33 cellular contexts compared by ENCODE assay signal in genomic region chr4:122167369-122167768, GRCh38.
"Had no signal": no experiment of that assay in that cellular context is flagged by ENCODE, and none has a peak within 500 bp of the region (broad histone marks: within the 10 kb centered on the region; RNA-seq: fewer than 3 reads in every experiment).

No MANE protein-coding gene starts in this region.

- H3K9me3 ChIP-seq: ascending aorta, colonic mucosa, esophagus muscularis mucosa, ovary, prostate gland, sigmoid colon, stomach, thyroid gland had no signal

- H3K4me1 ChIP-seq: foreskin keratinocyte, prostate gland had no signal

- H3K36me3 ChIP-seq: ascending aorta, cardiac muscle cell, colonic mucosa, esophagus muscularis mucosa, ovary, prostate gland, sigmoid colon, stomach, thyroid gland, WERI-Rb-1 had no signal

- H3K4me3 Mint-ChIP-seq: activated CD4-positive, alpha-beta memory T cell treated with anti-CD3 and anti-CD28 coated beads for 36 hours; activated CD4-positive, alpha-beta T cell treated with anti-CD3 and anti-CD28 coated beads, Interleukin-2, amount 10 ng/mL, durations not matched to agents 24 days and 14 days; activated naive CD4-positive, alpha-beta T cell treated with anti-CD3 and anti-CD28 coated beads, Interleukin-2, amount 10 ng/mL, durations not matched to agents 7 days and 5 days; activated naive CD8-positive, alpha-beta T cell treated with anti-CD3 and anti-CD28 coated beads, Interleukin-2, amount 10 ng/mL, durations not matched to agents 7 days and 5 days; activated T-helper 1 cell treated with anti-CD3 and anti-CD28 coated beads, Interleukin-12 subunit alpha, Interleukin-12 subunit beta, Interleukin-2, Interleukin-4 antibody, amounts not matched to agents 30 ng/mL and 10 ng/mL and 1 ng/mL, durations not matched to agents 14 hours and 24 hours and 36 hours; brain; nephron; stimulated activated naive B cell treated with anti-CD40 and anti-IgM and Interleukin-4, amounts not matched to agents 10 μg/mL and 1 μg/mL and 100 μg/mL, for 72 hours had no signal

- H3K4me3 ChIP-seq: ascending aorta, cardiac muscle cell, colonic mucosa, esophagus muscularis mucosa, heart right ventricle, ovary, prostate gland, sigmoid colon, stomach, thyroid gland had no signal

- H3K27ac Mint-ChIP-seq: activated CD4-positive, alpha-beta memory T cell treated with anti-CD3 and anti-CD28 coated beads for 36 hours; activated CD4-positive, alpha-beta T cell treated with anti-CD3 and anti-CD28 coated beads, Interleukin-2, amount 10 ng/mL, durations not matched to agents 24 days and 14 days; activated naive CD4-positive, alpha-beta T cell treated with anti-CD3 and anti-CD28 coated beads, Interleukin-2, amount 10 ng/mL, durations not matched to agents 7 days and 5 days; activated naive CD8-positive, alpha-beta T cell treated with anti-CD3 and anti-CD28 coated beads, Interleukin-2, amount 10 ng/mL, durations not matched to agents 7 days and 5 days; activated T-helper 1 cell treated with anti-CD3 and anti-CD28 coated beads, Interleukin-12 subunit alpha, Interleukin-12 subunit beta, Interleukin-2, Interleukin-4 antibody, amounts not matched to agents 30 ng/mL and 10 ng/mL and 1 ng/mL, durations not matched to agents 14 hours and 24 hours and 36 hours; nephron; stimulated activated naive B cell treated with anti-CD40 and anti-IgM and Interleukin-4, amounts not matched to agents 10 μg/mL and 1 μg/mL and 100 μg/mL, for 72 hours had no signal

- ATAC-seq: foreskin keratinocyte; heart right ventricle; left ventricle myocardium superior; stimulated activated naive B cell treated with anti-CD40 and anti-IgM and Interleukin-4, amounts not matched to agents 10 μg/mL and 1 μg/mL and 100 μg/mL, for 72 hours had no signal

- H3K27me3 ChIP-seq: ascending aorta, cardiac muscle cell, colonic mucosa, esophagus muscularis mucosa, foreskin keratinocyte, heart right ventricle, ovary, sigmoid colon, stomach, thyroid gland had no signal

- DNase-seq: activated CD4-positive, alpha-beta memory T cell treated with anti-CD3 and anti-CD28 coated beads for 36 hours; activated CD4-positive, alpha-beta T cell treated with anti-CD3 and anti-CD28 coated beads, Interleukin-2, amount 10 ng/mL, durations not matched to agents 24 days and 14 days; activated CD4-positive, CD25-positive, alpha-beta regulatory T cell treated with anti-CD3 and anti-CD28 coated beads, Interleukin-2, amount 50 U/mL, for 72 hours; activated CD8-positive, alpha-beta memory T cell treated with anti-CD3 and anti-CD28 coated beads, Interleukin-2, amount 50 U/mL, for 4 hours; activated effector memory CD4-positive, alpha-beta T cell treated with anti-CD3 and anti-CD28 coated beads, Interleukin-2, amount 50 U/mL, for 16 hours; activated naive CD4-positive, alpha-beta T cell treated with anti-CD3 and anti-CD28 coated beads, Interleukin-2, amount 10 ng/mL, durations not matched to agents 7 days and 5 days; activated naive CD8-positive, alpha-beta T cell treated with anti-CD3 and anti-CD28 coated beads, Interleukin-2, amount 10 ng/mL, durations not matched to agents 7 days and 5 days; activated T-cell treated with anti-CD3 and anti-CD28 coated beads, Interleukin-2, amount 50 U/mL, for 1 hour; cerebellar nuclear complex; colonic mucosa; foreskin keratinocyte; heart right ventricle; islet precursor cell; left ventricle myocardium superior; ovary; retina; sigmoid colon; small intestine; stimulated activated CD4-positive, alpha-beta T cell treated with anti-CD3 and anti-CD28 coated beads, Interleukin-4, amount 100 ng/mL, for 4 hours; stimulated activated CD8-positive, alpha-beta memory T cell treated with anti-CD3 and anti-CD28 coated beads, Interleukin-4, amount 100 ng/mL, for 48 hours; stimulated activated naive B cell treated with anti-CD40 and anti-IgM and Interleukin-4, amounts not matched to agents 10 μg/mL and 1 μg/mL and 100 μg/mL, for 72 hours; stomach; T-helper 9 cell; thyroid gland; WERI-Rb-1 had no signal

- H3K27ac ChIP-seq: ascending aorta, colonic mucosa, esophagus muscularis mucosa, foreskin keratinocyte, heart right ventricle, ovary, prostate gland, sigmoid colon, stomach, thyroid gland, WERI-Rb-1 had no signal

- FAIRE-seq: small intestine, TTC549 had no signal

- H3K9me3 Mint-ChIP-seq: activated CD4-positive, alpha-beta memory T cell treated with anti-CD3 and anti-CD28 coated beads for 36 hours; activated CD4-positive, alpha-beta T cell treated with anti-CD3 and anti-CD28 coated beads, Interleukin-2, amount 10 ng/mL, durations not matched to agents 24 days and 14 days; activated naive CD8-positive, alpha-beta T cell treated with anti-CD3 and anti-CD28 coated beads, Interleukin-2, amount 10 ng/mL, durations not matched to agents 7 days and 5 days; activated T-helper 1 cell treated with anti-CD3 and anti-CD28 coated beads, Interleukin-12 subunit alpha, Interleukin-12 subunit beta, Interleukin-2, Interleukin-4 antibody, amounts not matched to agents 30 ng/mL and 10 ng/mL and 1 ng/mL, durations not matched to agents 14 hours and 24 hours and 36 hours; stimulated activated naive B cell treated with anti-CD40 and anti-IgM and Interleukin-4, amounts not matched to agents 10 μg/mL and 1 μg/mL and 100 μg/mL, for 72 hours had no signal

- H3K27me3 Mint-ChIP-seq: activated CD4-positive, alpha-beta memory T cell treated with anti-CD3 and anti-CD28 coated beads for 36 hours; activated CD4-positive, alpha-beta T cell treated with anti-CD3 and anti-CD28 coated beads, Interleukin-2, amount 10 ng/mL, durations not matched to agents 24 days and 14 days; activated naive CD4-positive, alpha-beta T cell treated with anti-CD3 and anti-CD28 coated beads, Interleukin-2, amount 10 ng/mL, durations not matched to agents 7 days and 5 days; activated naive CD8-positive, alpha-beta T cell treated with anti-CD3 and anti-CD28 coated beads, Interleukin-2, amount 10 ng/mL, durations not matched to agents 7 days and 5 days; brain; stimulated activated naive B cell treated with anti-CD40 and anti-IgM and Interleukin-4, amounts not matched to agents 10 μg/mL and 1 μg/mL and 100 μg/mL, for 72 hours had no signal
